Comparison of ENCODE assay signal across 7 cellular contexts in the genomic region with DNA sequence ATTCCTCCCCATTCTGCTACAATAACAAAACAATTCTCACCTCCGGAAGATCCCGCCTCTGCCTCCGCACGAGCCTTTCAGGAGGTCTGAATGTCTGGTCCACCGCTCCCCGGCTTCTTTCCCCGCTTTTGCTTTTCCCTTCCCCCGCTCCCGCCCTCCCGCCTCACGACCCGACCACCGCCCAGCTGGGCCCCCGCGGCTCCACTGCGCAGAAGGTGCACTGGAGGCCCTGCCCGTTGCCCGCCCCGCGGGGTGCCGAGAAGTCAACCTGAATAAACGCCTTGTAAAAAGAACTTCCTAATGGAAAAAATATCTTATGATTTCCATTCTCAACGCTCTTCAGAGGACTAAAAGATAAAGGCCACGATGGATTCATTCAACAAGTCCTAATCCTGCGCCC.
DNase-seq lines count a peak whose midpoint lies in the region; ATAC-seq, FAIRE-seq and TF ChIP-seq lines count a peak whose summit lies in the region.
"Not testable (repeated sequence)": the region's sequence is repeated elsewhere in the genome, so short reads cannot be mapped to it uniquely, and the experiment has no call there.

No MANE protein-coding gene starts in this region.

- H2AFZ ChIP-seq in GM23248, result not testable (repeated sequence)
- peak overlapping the region; percentile 77 for H2AFZ ChIP-seq in smooth muscle cell (ENCODE audit: low read depth)

- H3K9me3 Mint-ChIP-seq in activated CD4-positive, alpha-beta T cell treated with anti-CD3 and anti-CD28 coated beads, Interleukin-2, amount 10 ng/mL, durations not matched to agents 24 days and 14 days; endodermal cell: not testable (repeated sequence)

- peak; percentile 18 for ATAC-seq in left ventricle myocardium superior

- H3F3A ChIP-seq in GM23248 (ENCODE audit: insufficient read depth); smooth muscle cell (ENCODE audit: low read depth): not testable (repeated sequence)

- not testable (repeated sequence) for H3K79me2 ChIP-seq in GM23248 (ENCODE audit: insufficient read depth); smooth muscle cell (ENCODE audit: low read depth)

- not testable (repeated sequence) for H3K4me1 Mint-ChIP-seq in activated CD4-positive, alpha-beta T cell treated with anti-CD3 and anti-CD28 coated beads, Interleukin-2, amount 10 ng/mL, durations not matched to agents 24 days and 14 days; endodermal cell

- H3K9me3 ChIP-seq in GM23248 (ENCODE audit: low read depth); HUES48 (ENCODE audit: control insufficient read depth, insufficient read depth, low read length); endodermal cell (ENCODE audit: control insufficient read depth, low read length); kidney (ENCODE audit: control insufficient read depth in 1 of 2, low read length in 2 of 2); smooth muscle cell (replicated peaks; ENCODE audit: low read depth): not testable (repeated sequence)

- H3K36me3 Mint-ChIP-seq in activated CD4-positive, alpha-beta T cell treated with anti-CD3 and anti-CD28 coated beads, Interleukin-2, amount 10 ng/mL, durations not matched to agents 24 days and 14 days (ENCODE audit: low read depth); endodermal cell (ENCODE audit: low read depth): not testable (repeated sequence)

- H3K27me3 Mint-ChIP-seq in activated CD4-positive, alpha-beta T cell treated with anti-CD3 and anti-CD28 coated beads, Interleukin-2, amount 10 ng/mL, durations not matched to agents 24 days and 14 days; endodermal cell (ENCODE audit: insufficient read depth): not testable (repeated sequence)

- H3K4me2 ChIP-seq in GM23248 (ENCODE audit: unreplicated experiment), result not testable (repeated sequence)
- H3K4me2 ChIP-seq in smooth muscle cell, result peak overlapping the region; percentile 76

- not testable (repeated sequence) for H4K20me1 ChIP-seq in GM23248 (ENCODE audit: insufficient read depth); smooth muscle cell (ENCODE audit: low read depth)

- not testable (repeated sequence) for H3K4me3 Mint-ChIP-seq in activated CD4-positive, alpha-beta T cell treated with anti-CD3 and anti-CD28 coated beads, Interleukin-2, amount 10 ng/mL, durations not matched to agents 24 days and 14 days
- peak overlapping the region; percentile 55 for H3K4me3 Mint-ChIP-seq in endodermal cell

- H3K27ac ChIP-seq in GM23248; HUES48 (ENCODE audit: low read depth, low read length); endodermal cell (ENCODE audit: low read depth, low read length); kidney (ENCODE audit: low read depth in 2 of 2, low read length in 2 of 2); smooth muscle cell (ENCODE audit: low read depth): not testable (repeated sequence)

- H3K27me3 ChIP-seq in GM23248 (replicated peaks; ENCODE audit: insufficient read depth); HUES48 (ENCODE audit: control insufficient read depth, insufficient read depth, low read length); endodermal cell (ENCODE audit: control insufficient read depth, insufficient read depth, low read length, poor library complexity, severe bottlenecking); smooth muscle cell (ENCODE audit: low read depth): not testable (repeated sequence)

- not testable (repeated sequence) for H3K9me2 ChIP-seq in GM23248 (ENCODE audit: insufficient read depth)

- not testable (repeated sequence) for H3K36me3 ChIP-seq in GM23248 (ENCODE audit: low read depth); HUES48 (ENCODE audit: control insufficient read depth, insufficient read depth, low read length); endodermal cell (ENCODE audit: control insufficient read depth, insufficient read depth, low read length); kidney (ENCODE audit: control insufficient read depth in 1 of 2, insufficient read depth in 2 of 2, low read length in 2 of 2); smooth muscle cell (ENCODE audit: low read depth)

- H3K9ac ChIP-seq in GM23248, result peak overlapping the region; percentile 77
- H3K9ac ChIP-seq in HUES48 (ENCODE audit: low read depth, low read length); endodermal cell (ENCODE audit: extremely low read depth, low read length, poor library complexity, severe bottlenecking); kidney (ENCODE audit: low read length in 2 of 2); smooth muscle cell (ENCODE audit: low read depth): not testable (repeated sequence)

- not testable (repeated sequence) for TF ChIP-seq CTCF in endodermal cell (conservative IDR thresholded peaks at IDR 0.05); kidney (IDR thresholded peaks at IDR 0.05; ENCODE audit: borderline replicate concordance, extremely low read depth, insufficient read depth); smooth muscle cell (IDR thresholded peaks at IDR 0.05; ENCODE audit: borderline replicate concordance, insufficient read depth, poor library complexity, severe bottlenecking)

- in situ Hi-C loops in GM23248 (cut with MboI), result not testable (repeated sequence)

- DNase-seq in GM23248; endodermal cell; left ventricle myocardium superior; smooth muscle cell (lab: John Stamatoyannopoulos, UW; ENCODE audit: unreplicated experiment): not testable (repeated sequence)
- DNase-seq in activated CD4-positive, alpha-beta T cell treated with anti-CD3 and anti-CD28 coated beads, Interleukin-2, amount 10 ng/mL, durations not matched to agents 24 days and 14 days, result peak; percentile 6
- DNase-seq in kidney, result peak; percentile 46

- H3K4me3 ChIP-seq in GM23248; endodermal cell (ENCODE audit: low read length); kidney (ENCODE audit: low read length in 2 of 2): not testable (repeated sequence)
- peak overlapping the region; percentile 32; the same call in 1 of the 2 replicates for H3K4me3 ChIP-seq in HUES48 (ENCODE audit: low read depth, low read length)
- H3K4me3 ChIP-seq in smooth muscle cell, result peak overlapping the region; percentile 40

- FAIRE-seq in kidney (lab: Jason Lieb, UNC), result not testable (repeated sequence)

- WGBS in GM23248 (ENCODE audit: low coverage in 1 of 2, low lambda C conversion rate in 2 of 2, missing lambda C conversion rate in 2 of 2), 2 experiments, result 5 to 6% methylated on average over 9 to 10 of the region's 25 CpGs
- 6% methylated on average over 2 of the region's 25 CpGs; no CpG with 5 or more reads in 1 of the 2 experiments for WGBS in endodermal cell (ENCODE audit: insufficient coverage in 1 of 2, insufficient read length in 1 of 2), 2 experiments
- WGBS in smooth muscle cell (ENCODE audit: low lambda C conversion rate), result 7% methylated on average over 9 of the region's 25 CpGs

- intact Hi-C loops in activated CD4-positive, alpha-beta T cell treated with anti-CD3 and anti-CD28 coated beads, Interleukin-2, amount 10 ng/mL, durations not matched to agents 24 days and 14 days (cut with micrococcal nuclease); left ventricle myocardium superior (cut with micrococcal nuclease); kidney (cut with DNase I): not testable (repeated sequence)

- not testable (repeated sequence) for H3K27ac Mint-ChIP-seq in activated CD4-positive, alpha-beta T cell treated with anti-CD3 and anti-CD28 coated beads, Interleukin-2, amount 10 ng/mL, durations not matched to agents 24 days and 14 days; endodermal cell

- not testable (repeated sequence) for H3K4me1 ChIP-seq in GM23248 (ENCODE audit: insufficient read depth); HUES48 (ENCODE audit: control insufficient read depth, insufficient read depth, low read length); endodermal cell (ENCODE audit: control insufficient read depth, insufficient read depth, low read length); kidney (ENCODE audit: control insufficient read depth in 1 of 2, insufficient read depth in 1 of 2, low read depth in 1 of 2, low read length in 2 of 2); smooth muscle cell (ENCODE audit: low read depth)
